Comparison of ENCODE assay signal across 27 cellular contexts in genomic region chr14:54147758-54148157, GRCh38.
"Had no signal": no experiment of that assay in that cellular context is flagged by ENCODE, and none has a peak within 500 bp of the region (broad histone marks: within the 10 kb centered on the region; RNA-seq: fewer than 3 reads in every experiment).

No MANE protein-coding gene starts in this region.

- H3K4me1 ChIP-seq: adrenal gland, gastrocnemius medialis, heart left ventricle had no signal

- H3K4me3 ChIP-seq: adrenal gland, coronary artery, gastrocnemius medialis, heart left ventricle had no signal

- H3K27me3 ChIP-seq: adrenal gland, gastrocnemius medialis, heart left ventricle had no signal

- H3K9me3 ChIP-seq: adrenal gland, gastrocnemius medialis had no signal

- ATAC-seq: activated CD4-positive, alpha-beta T cell treated with anti-CD3 and anti-CD28 coated beads for 36 hours; activated CD8-positive, alpha-beta memory T cell treated with anti-CD3 and anti-CD28 coated beads, Interleukin-2, amount 10 ng/mL, durations not matched to agents 7 days and 5 days; activated CD8-positive, alpha-beta T cell treated with anti-CD3 and anti-CD28 coated beads, Interleukin-2, amount 10 ng/mL, durations not matched to agents 7 days and 5 days; activated naive CD8-positive, alpha-beta T cell treated with anti-CD3 and anti-CD28 coated beads, Interleukin-2, amount 50 U/mL, for 24 hours; effector memory CD8-positive, alpha-beta T cell; gastrocnemius medialis; T-helper 17 cell had no signal

- H3K27ac ChIP-seq: adrenal gland, coronary artery, gastrocnemius medialis, heart left ventricle, WERI-Rb-1 had no signal

- DNase-seq: activated B cell treated with CpG ODN at 0.5 μM for 24 hours; activated CD4-positive, alpha-beta memory T cell treated with anti-CD3 and anti-CD28 coated beads for 36 hours; activated CD4-positive, alpha-beta T cell treated with anti-CD3 and anti-CD28 coated beads for 36 hours; activated CD4-positive, alpha-beta T cell treated with anti-CD3 and anti-CD28 coated beads, Interleukin-2, amount 10 ng/mL, durations not matched to agents 24 days and 14 days; activated CD4-positive, CD25-positive, alpha-beta regulatory T cell treated with anti-CD3 and anti-CD28 coated beads, Interleukin-2, amount 50 U/mL, for 72 hours; activated CD8-positive, alpha-beta memory T cell treated with anti-CD3 and anti-CD28 coated beads, Interleukin-2, amount 10 ng/mL, durations not matched to agents 7 days and 5 days; activated CD8-positive, alpha-beta memory T cell treated with anti-CD3 and anti-CD28 coated beads, Interleukin-2, amount 50 U/mL, for 4 hours; activated CD8-positive, alpha-beta T cell treated with anti-CD3 and anti-CD28 coated beads, Interleukin-2, amount 10 ng/mL, durations not matched to agents 7 days and 5 days; activated effector memory CD4-positive, alpha-beta T cell treated with anti-CD3 and anti-CD28 coated beads, Interleukin-2, amount 50 U/mL, for 16 hours; activated naive CD4-positive, alpha-beta T cell treated with anti-CD3 and anti-CD28 coated beads for 36 hours; activated naive CD8-positive, alpha-beta T cell treated with anti-CD3 and anti-CD28 coated beads for 36 hours; activated naive CD8-positive, alpha-beta T cell treated with anti-CD3 and anti-CD28 coated beads, Interleukin-2, amount 50 U/mL, for 24 hours; activated T-cell treated with anti-CD3 and anti-CD28 coated beads, Interleukin-2, amount 50 U/mL, for 1 hour; activated T-cell treated with anti-CD3 and anti-CD28 coated beads, Interleukin-2, amount 50 U/mL, for 48 hours; amygdala; aorta; caudate nucleus; effector CD4-positive, alpha-beta T cell; effector memory CD8-positive, alpha-beta T cell; gastrocnemius medialis; glutamatergic neuron; T-helper 1 cell; T-helper 17 cell; WERI-Rb-1 had no signal

- H3K36me3 ChIP-seq: adrenal gland, gastrocnemius medialis, heart left ventricle, WERI-Rb-1 had no signal
